ENCODE assay signal across 9 cellular contexts in the genomic region with DNA sequence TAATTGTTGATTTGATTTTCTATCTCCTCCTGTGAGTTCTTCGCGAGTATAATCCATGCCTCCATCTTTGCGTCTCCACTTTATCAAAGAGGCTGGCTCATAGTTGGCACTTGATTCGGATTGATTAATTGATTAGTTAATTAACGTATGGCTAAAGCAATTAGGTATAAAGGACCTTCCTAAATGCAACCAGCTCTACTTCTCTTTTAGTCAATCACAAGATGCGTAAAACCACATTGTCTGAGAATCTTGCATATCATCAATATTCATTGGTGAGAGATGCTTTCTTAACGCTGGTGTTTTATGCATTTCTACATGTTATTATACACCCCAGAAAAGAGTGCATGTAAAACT. TPM values are rescaled to one million over a fixed set of nuclear protein-coding genes. Genes with fewer than 3 reads are reported as not detected.
"Had no signal": no experiment of that assay in that cellular context is flagged by ENCODE, and none has a peak within 500 bp of the region (broad histone marks: within the 10 kb centered on the region; RNA-seq: fewer than 3 reads in every experiment).

No MANE protein-coding gene starts in this region.

- H3K4me3 ChIP-seq: right atrium auricular region, tibial artery had no signal

- H3K27ac ChIP-seq: right atrium auricular region, tibial artery, VCaP had no signal

- H3K27me3 ChIP-seq: right atrium auricular region, tibial artery had no signal

- H3K9me3 ChIP-seq: right atrium auricular region, tibial artery had no signal

- H3K4me1 ChIP-seq: right atrium auricular region, tibial artery had no signal

- DNase-seq: activated gamma-delta T cell, anterior cingulate cortex, hippocampal formation, naive B cell, tibial artery had no signal

RNA-seq across cellular contexts. Expression of gene NR2F2, which starts 56.4 kb away (rescaled TPM):
- total RNA-seq: activated CD4-positive, alpha-beta memory T cell treated with anti-CD3 and anti-CD28 coated beads for 36 hours; activated naive CD8-positive, alpha-beta T cell treated with anti-CD3 and anti-CD28 coated beads for 36 hours had no signal
